1 cellular context compared by ENCODE assay signal in the genomic region with DNA sequence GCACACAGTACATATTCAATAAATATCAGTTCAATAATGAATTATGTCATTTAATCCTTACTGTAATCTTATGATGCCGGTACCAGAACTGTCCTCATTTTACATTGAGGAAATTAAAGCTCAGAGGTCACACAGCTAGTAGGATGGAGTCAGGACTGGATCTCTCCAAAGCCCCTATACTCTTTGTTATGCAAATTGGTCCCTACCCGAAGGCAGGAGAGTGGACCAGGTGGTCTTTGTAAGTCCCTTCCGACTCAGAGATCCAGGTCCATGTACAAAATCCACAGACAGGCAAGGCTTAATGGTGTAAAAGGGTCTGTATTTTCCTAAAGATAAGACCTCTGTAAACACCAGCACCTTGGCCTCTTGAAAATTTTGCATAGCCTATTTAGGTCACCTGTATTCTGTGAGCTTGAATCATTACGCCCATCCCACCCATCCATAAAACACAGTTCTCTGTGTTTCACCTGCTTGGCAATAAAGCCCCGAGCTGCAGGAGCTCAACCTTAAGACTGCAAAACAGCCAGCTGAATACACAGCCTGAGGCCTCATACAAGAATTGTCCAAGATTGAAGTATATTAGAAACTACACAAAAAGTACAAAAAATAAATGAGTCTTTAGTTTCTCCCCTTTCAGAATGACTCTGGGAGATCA.
TF ChIP-seq lines count a peak whose summit lies in the region.

No MANE protein-coding gene starts in this region.

TF ChIP-seq in HEK293, 187 proteins besides CTCF, POLR2A, EP300 and RAD21 (continued from another document):
- TF ChIP-seq, protein P1, sequence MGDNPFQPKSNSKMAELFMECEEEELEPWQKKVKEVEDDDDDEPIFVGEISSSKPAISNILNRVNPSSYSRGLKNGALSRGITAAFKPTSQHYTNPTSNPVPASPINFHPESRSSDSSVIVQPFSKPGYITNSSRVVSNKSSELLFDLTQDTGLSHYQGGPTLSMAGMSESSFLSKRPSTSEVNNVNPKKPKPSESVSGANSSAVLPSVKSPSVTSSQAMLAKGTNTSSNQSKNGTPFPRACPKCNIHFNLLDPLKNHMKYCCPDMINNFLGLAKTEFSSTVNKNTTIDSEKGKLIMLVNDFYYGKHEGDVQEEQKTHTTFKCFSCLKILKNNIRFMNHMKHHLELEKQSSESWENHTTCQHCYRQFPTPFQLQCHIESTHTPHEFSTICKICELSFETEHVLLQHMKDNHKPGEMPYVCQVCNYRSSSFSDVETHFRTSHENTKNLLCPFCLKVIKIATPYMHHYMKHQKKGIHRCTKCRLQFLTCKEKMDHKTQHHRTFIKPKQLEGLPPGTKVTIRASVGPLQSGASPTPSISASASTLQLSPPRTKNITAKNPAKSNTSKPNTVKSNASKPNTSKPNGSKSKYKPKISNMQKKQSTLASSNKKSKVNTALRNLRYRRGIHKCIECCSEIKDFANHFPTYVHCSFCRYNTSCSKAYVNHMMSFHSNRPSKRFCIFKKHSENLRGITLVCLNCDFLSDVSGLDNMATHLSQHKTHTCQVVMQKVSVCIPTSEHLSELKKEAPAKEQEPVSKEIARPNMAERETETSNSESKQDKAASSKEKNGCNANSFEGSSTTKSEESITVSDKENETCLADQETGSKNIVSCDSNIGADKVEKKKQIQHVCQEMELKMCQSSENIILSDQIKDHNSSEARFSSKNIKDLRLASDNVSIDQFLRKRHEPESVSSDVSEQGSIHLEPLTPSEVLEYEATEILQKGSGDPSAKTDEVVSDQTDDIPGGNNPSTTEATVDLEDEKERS (tag by site-specific recombination; IDR thresholded peaks at IDR 0.05), result no peak
- no peak for TF ChIP-seq ZFP69B (tag by site-specific recombination; IDR thresholded peaks at IDR 0.05)
- TF ChIP-seq, protein P2, sequence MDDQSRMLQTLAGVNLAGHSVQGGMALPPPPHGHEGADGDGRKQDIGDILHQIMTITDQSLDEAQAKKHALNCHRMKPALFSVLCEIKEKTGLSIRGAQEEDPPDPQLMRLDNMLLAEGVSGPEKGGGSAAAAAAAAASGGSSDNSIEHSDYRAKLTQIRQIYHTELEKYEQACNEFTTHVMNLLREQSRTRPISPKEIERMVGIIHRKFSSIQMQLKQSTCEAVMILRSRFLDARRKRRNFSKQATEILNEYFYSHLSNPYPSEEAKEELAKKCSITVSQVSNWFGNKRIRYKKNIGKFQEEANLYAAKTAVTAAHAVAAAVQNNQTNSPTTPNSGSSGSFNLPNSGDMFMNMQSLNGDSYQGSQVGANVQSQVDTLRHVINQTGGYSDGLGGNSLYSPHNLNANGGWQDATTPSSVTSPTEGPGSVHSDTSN (CRISPR knock-in tag; IDR thresholded peaks at IDR 0.05), result no peak
- TF ChIP-seq, protein P3, sequence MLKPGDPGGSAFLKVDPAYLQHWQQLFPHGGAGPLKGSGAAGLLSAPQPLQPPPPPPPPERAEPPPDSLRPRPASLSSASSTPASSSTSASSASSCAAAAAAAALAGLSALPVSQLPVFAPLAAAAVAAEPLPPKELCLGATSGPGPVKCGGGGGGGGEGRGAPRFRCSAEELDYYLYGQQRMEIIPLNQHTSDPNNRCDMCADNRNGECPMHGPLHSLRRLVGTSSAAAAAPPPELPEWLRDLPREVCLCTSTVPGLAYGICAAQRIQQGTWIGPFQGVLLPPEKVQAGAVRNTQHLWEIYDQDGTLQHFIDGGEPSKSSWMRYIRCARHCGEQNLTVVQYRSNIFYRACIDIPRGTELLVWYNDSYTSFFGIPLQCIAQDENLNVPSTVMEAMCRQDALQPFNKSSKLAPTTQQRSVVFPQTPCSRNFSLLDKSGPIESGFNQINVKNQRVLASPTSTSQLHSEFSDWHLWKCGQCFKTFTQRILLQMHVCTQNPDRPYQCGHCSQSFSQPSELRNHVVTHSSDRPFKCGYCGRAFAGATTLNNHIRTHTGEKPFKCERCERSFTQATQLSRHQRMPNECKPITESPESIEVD (tag by site-specific recombination; IDR thresholded peaks at IDR 0.05), result peak; percentile 63; the same call in 1 of the 2 replicates
- TF ChIP-seq IKZF3 (tag by site-specific recombination; IDR thresholded peaks at IDR 0.05), result no peak
- TF ChIP-seq OSR2 (tag by site-specific recombination; IDR thresholded peaks at IDR 0.05), result no peak
